Comparison of ENCODE assay signal across 29 cellular contexts in the genomic region with DNA sequence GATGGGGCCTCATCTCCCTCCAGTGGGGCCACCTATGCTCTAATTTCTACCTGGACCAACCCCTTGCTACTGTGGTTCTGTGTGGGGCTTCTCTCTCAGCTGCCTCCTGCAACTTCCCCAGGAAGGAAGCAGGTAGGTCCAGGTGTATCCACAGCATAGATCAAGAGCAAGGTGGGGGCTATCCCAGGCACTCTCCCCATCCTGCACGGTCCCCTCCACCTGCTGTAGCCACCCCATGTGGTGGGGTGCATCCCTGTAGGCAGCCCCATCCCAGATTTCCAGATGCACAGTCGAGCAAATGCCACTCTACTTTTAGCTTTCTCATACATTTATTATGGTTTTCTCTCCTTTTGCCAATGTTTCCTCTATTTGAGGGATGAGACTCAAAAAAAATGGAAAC.
"Had no signal": no experiment of that assay in that cellular context is flagged by ENCODE, and none has a peak within 500 bp of the region (broad histone marks: within the 10 kb centered on the region; RNA-seq: fewer than 3 reads in every experiment).

No MANE protein-coding gene starts in this region.

- H3K9me3 Mint-ChIP-seq: stimulated activated naive CD8-positive, alpha-beta T cell treated with anti-CD3 and anti-CD28 coated beads, Interleukin-15, Interleukin-2, amounts not matched to agents 100 ng/mL and 50 ng/mL, for 24 hours had no signal

- H3K4me1 ChIP-seq: neural progenitor cell, parathyroid adenoma, psoas muscle, right lobe of liver, sigmoid colon, spleen, suprapubic skin, testis, tibial artery, vagina had no signal

- H2AFZ ChIP-seq: neural progenitor cell, parathyroid adenoma had no signal

- H3K27ac Mint-ChIP-seq: natural killer cell; nephron; neural progenitor cell; progenitor cell of endocrine pancreas; stimulated activated naive CD8-positive, alpha-beta T cell treated with anti-CD3 and anti-CD28 coated beads, Interleukin-15, Interleukin-2, amounts not matched to agents 100 ng/mL and 50 ng/mL, for 24 hours; type B pancreatic cell had no signal

- ATAC-seq: naive thymus-derived CD4-positive, alpha-beta T cell; psoas muscle; right cardiac atrium; right lobe of liver had no signal

- H3K27me3 Mint-ChIP-seq: stimulated activated naive CD8-positive, alpha-beta T cell treated with anti-CD3 and anti-CD28 coated beads, Interleukin-15, Interleukin-2, amounts not matched to agents 100 ng/mL and 50 ng/mL, for 24 hours; type B pancreatic cell had no signal

- H3K4me3 ChIP-seq: neural progenitor cell, ovary, psoas muscle, right lobe of liver, sigmoid colon, spleen, suprapubic skin, testis, tibial artery, transverse colon, vagina had no signal

- H3K27me3 ChIP-seq: neural progenitor cell, ovary, right lobe of liver, sigmoid colon, spleen, suprapubic skin, testis, tibial artery, transverse colon, vagina had no signal

- H3K4me3 Mint-ChIP-seq: naive thymus-derived CD4-positive, alpha-beta T cell; natural killer cell; nephron; neural progenitor cell; stimulated activated naive CD8-positive, alpha-beta T cell treated with anti-CD3 and anti-CD28 coated beads, Interleukin-15, Interleukin-2, amounts not matched to agents 100 ng/mL and 50 ng/mL, for 24 hours; type B pancreatic cell had no signal

- DNase-seq: naive thymus-derived CD4-positive, alpha-beta T cell; natural killer cell; occipital lobe; ovary; posterior cingulate gyrus; psoas muscle; right cardiac atrium; right lobe of liver; sigmoid colon; small intestine; spleen; stimulated activated CD4-positive, alpha-beta T cell treated with anti-CD3 and anti-CD28 coated beads, Interleukin-12 subunit alpha, Interleukin-12 subunit beta, amount 100 ng/mL, for 4 hours; stimulated activated CD4-positive, alpha-beta T cell treated with anti-CD3 and anti-CD28 coated beads, Interleukin-1b, Interleukin-23, amount 100 ng/mL, for 48 hours; stimulated activated CD4-positive, alpha-beta T cell treated with anti-CD3 and anti-CD28 coated beads, Interleukin-4, amount 100 ng/mL, for 1 hour; stimulated activated CD4-positive, alpha-beta T cell treated with anti-CD3 and anti-CD28 coated beads, Interleukin-4, amount 100 ng/mL, for 4 hours; stimulated activated CD8-positive, alpha-beta memory T cell treated with anti-CD3 and anti-CD28 coated beads, Interleukin-4, amount 100 ng/mL, for 48 hours; stimulated activated naive CD4-positive, alpha-beta T cell; substantia nigra; testis; tibial artery; transverse colon had no signal

- H3K9me3 ChIP-seq: ovary, psoas muscle, right lobe of liver, sigmoid colon, suprapubic skin, testis, tibial artery, transverse colon, vagina had no signal

- H3K27ac ChIP-seq: neural progenitor cell, ovary, parathyroid adenoma, psoas muscle, right lobe of liver, sigmoid colon, spleen, suprapubic skin, testis, tibial artery, transverse colon, vagina had no signal

- H3K36me3 Mint-ChIP-seq: natural killer cell, neural progenitor cell, type B pancreatic cell had no signal

- H3K9ac ChIP-seq: neural progenitor cell, parathyroid adenoma had no signal

- H3K36me3 ChIP-seq: neural progenitor cell, ovary, right lobe of liver, sigmoid colon, spleen, suprapubic skin, tibial artery, transverse colon, vagina had no signal

- H3K4me1 Mint-ChIP-seq: natural killer cell, neural progenitor cell had no signal

- H3K4me2 ChIP-seq: neural progenitor cell had no signal
